23 cellular contexts compared by ENCODE assay signal in genomic region chr17:19403021-19403420, GRCh38. TPM values are rescaled to one million over a fixed set of nuclear protein-coding genes. Genes with fewer than 3 reads are reported as not detected.
DNase-seq lines count a peak whose midpoint lies in the region; ATAC-seq, FAIRE-seq and TF ChIP-seq lines count a peak whose summit lies in the region.
"Had no signal": no experiment of that assay in that cellular context is flagged by ENCODE, and none has a peak within 500 bp of the region (broad histone marks: within the 10 kb centered on the region; RNA-seq: fewer than 3 reads in every experiment).

No MANE protein-coding gene starts in this region.

- H3K9me3 ChIP-seq in left ventricle myocardium inferior (replicated peaks) (no peaks in the 10 kb centered on the region), kidney (ENCODE audit: control insufficient read depth in 1 of 2, low read length in 2 of 2) (no peaks in the 10 kb centered on the region)
- H3K9me3 ChIP-seq: A549, BLaER1 had no signal

- H3K9me3 Mint-ChIP-seq in nephron = no peaks in the 10 kb centered on the region
- H3K9me3 Mint-ChIP-seq: CD8-positive, alpha-beta memory T cell; H9 had no signal

- intact Hi-C loops in cardiac septum (cut with DNase I) = no loop called here
- intact Hi-C loops in left ventricle myocardium inferior (cut with micrococcal nuclease) = no loop called here
- intact Hi-C loops in kidney (cut with DNase I) = no loop called here

- no peak for TF ChIP-seq CTCF in left ventricle myocardium inferior (IDR thresholded peaks at IDR 0.05; ENCODE audit: borderline replicate concordance)
- TF ChIP-seq CTCF in kidney (IDR thresholded peaks at IDR 0.05; ENCODE audit: borderline replicate concordance, extremely low read depth, insufficient read depth) = no peak
- no peak for TF ChIP-seq CTCF in nephron (IDR thresholded peaks at IDR 0.05; ENCODE audit: unreplicated experiment in 3 of 3)

- DNase-seq in cardiac septum (ENCODE audit: low spot score) = peak; percentile 50
- no peak for DNase-seq in left ventricle myocardium inferior
- DNase-seq in kidney = peak; percentile 45
- DNase-seq in central memory CD4-positive, alpha-beta T cell = no peak
- DNase-seq in hepatic stellate cell (ENCODE audit: low spot score) = no peak
- DNase-seq: CD4-positive, CD25-positive, alpha-beta regulatory T cell; CD8-positive, alpha-beta memory T cell; COR-L47; DMS 273 treated with DMSO at 0.1 percent for 48 hours; DMS53; DND-41; EL; GM23248; H9 had no signal

- no peak overlapping the region for H3K9ac ChIP-seq in kidney (ENCODE audit: low read length in 2 of 2)
- H3K9ac ChIP-seq: BLaER1, GM23248 had no signal

- H3K27me3 Mint-ChIP-seq in nephron (ENCODE audit: low read depth) = no peaks in the 10 kb centered on the region
- H3K27me3 Mint-ChIP-seq: CD4-positive, CD25-positive, alpha-beta regulatory T cell had no signal

- H3K36me3 ChIP-seq in left ventricle myocardium inferior (no peaks in the 10 kb centered on the region), kidney (ENCODE audit: control insufficient read depth in 1 of 2, insufficient read depth in 2 of 2, low read length in 2 of 2) (no peaks in the 10 kb centered on the region)
- H3K36me3 ChIP-seq: BLaER1 had no signal

- H3K27ac ChIP-seq in left ventricle myocardium inferior (replicated peaks) (no peak overlapping the region), kidney (ENCODE audit: low read depth in 2 of 2, low read length in 2 of 2) (no peak overlapping the region)
- H3K27ac ChIP-seq: 22Rv1, A549, BLaER1, GM23248 had no signal

- H3K4me3 Mint-ChIP-seq in nephron = no peak overlapping the region
- H3K4me3 Mint-ChIP-seq: CD4-positive, CD25-positive, alpha-beta regulatory T cell; CD8-positive, alpha-beta memory T cell; H9; IgD-negative memory B cell had no signal

- no peaks in the 10 kb centered on the region for H3K36me3 Mint-ChIP-seq in nephron (ENCODE audit: low read depth)
- H3K36me3 Mint-ChIP-seq: IgD-negative memory B cell had no signal

- H3K27ac Mint-ChIP-seq in nephron = peak overlapping the region in 2 of 3 experiments; percentile 89 to 92
- H3K27ac Mint-ChIP-seq: CD4-positive, CD25-positive, alpha-beta regulatory T cell; H9; IgD-negative memory B cell had no signal

- no peaks in the 10 kb centered on the region for H3K27me3 ChIP-seq in left ventricle myocardium inferior (ENCODE audit: low read depth)
- H3K27me3 ChIP-seq: BLaER1 had no signal

- H3K4me1 Mint-ChIP-seq in nephron = peaks cover 26% of the 10 kb centered on the region
- H3K4me1 Mint-ChIP-seq: CD4-positive, CD25-positive, alpha-beta regulatory T cell; CD8-positive, alpha-beta memory T cell; IgD-negative memory B cell had no signal

- H3K4me1 ChIP-seq in left ventricle myocardium inferior (peaks cover 18% of the 10 kb centered on the region), kidney (ENCODE audit: control insufficient read depth in 1 of 2, insufficient read depth in 1 of 2, low read depth in 1 of 2, low read length in 2 of 2) (peaks cover 0 to 3% of the 10 kb centered on the region in 2 donors)
- H3K4me1 ChIP-seq: BLaER1 had no signal

- no peak for FAIRE-seq in kidney (lab: Jason Lieb, UNC)
- FAIRE-seq: GM12878, HepG2 had no signal

- no peak for ATAC-seq in GM21717 (IDR thresholded peaks at IDR 0.05; ENCODE audit: unreplicated experiment)
- ATAC-seq: A549, GM12878, HepG2 had no signal

- H3K4me3 ChIP-seq in left ventricle myocardium inferior (no peak overlapping the region), kidney (ENCODE audit: low read length in 2 of 2) (no peak overlapping the region)
- H3K4me3 ChIP-seq: A549, BLaER1, GM12878, GM23248 had no signal

RNA-seq across cellular contexts. Expression of gene RNF112, which starts 8.0 kb away (rescaled TPM):
- 2.5 TPM for total RNA-seq in cardiac septum
- 1.6 TPM for total RNA-seq in left ventricle myocardium inferior
- 7.3 TPM for total RNA-seq in kidney
- 0.99 TPM for polyA plus RNA-seq in kidney (ENCODE audit: insufficient read depth, low read depth, low replicate concordance)
- total RNA-seq: G401, GM12878, HepG2 had no signal
- polyA plus RNA-seq: CD4-positive, CD25-positive, alpha-beta regulatory T cell; CD8-positive, alpha-beta memory T cell; GM12878; IgD-negative memory B cell had no signal

RNA-seq across cellular contexts. Expression of gene MFAP4, which starts 16.0 kb away (rescaled TPM):
- total RNA-seq in cardiac septum (46.2 TPM), left ventricle myocardium inferior (65.6 TPM), kidney (51.1 TPM)
- 27.6 TPM for polyA plus RNA-seq in kidney (ENCODE audit: insufficient read depth, low read depth, low replicate concordance)
- total RNA-seq: CD4-positive, CD25-positive, alpha-beta regulatory T cell; CD8-positive, alpha-beta memory T cell; G401; HepG2 had no signal
- polyA plus RNA-seq: CD4-positive, CD25-positive, alpha-beta regulatory T cell; CD8-positive, alpha-beta memory T cell; IgD-negative memory B cell had no signal

RNA-seq across cellular contexts. Expression of gene MAPK7, which starts 24.7 kb away (rescaled TPM):
- total RNA-seq in cardiac septum = 17.5 TPM
- total RNA-seq in left ventricle myocardium inferior = 11.4 TPM
- total RNA-seq in kidney = 36.7 TPM
- 7.1 TPM for polyA plus RNA-seq in kidney (ENCODE audit: insufficient read depth, low read depth, low replicate concordance)

RNA-seq across cellular contexts. Expression of gene B9D1, which starts 40.5 kb away (rescaled TPM):
- total RNA-seq in cardiac septum = 9.7 TPM
- 8.8 TPM for total RNA-seq in left ventricle myocardium inferior
- total RNA-seq in kidney = 32.1 TPM
- polyA plus RNA-seq in kidney (ENCODE audit: insufficient read depth, low read depth, low replicate concordance) = 67.5 TPM

Comparison
In these comparisons a context has a peak if more than half of its experiments do, and no peak if none do; other contexts are left out.
1. DNase-seq: peak in cardiac septum (single experiment) and kidney (single experiment); none in left ventricle myocardium inferior (single experiment), central memory CD4-positive, alpha-beta T cell (single experiment) and hepatic stellate cell (single experiment).